1 cellular context compared by ENCODE assay signal in the genomic region with DNA sequence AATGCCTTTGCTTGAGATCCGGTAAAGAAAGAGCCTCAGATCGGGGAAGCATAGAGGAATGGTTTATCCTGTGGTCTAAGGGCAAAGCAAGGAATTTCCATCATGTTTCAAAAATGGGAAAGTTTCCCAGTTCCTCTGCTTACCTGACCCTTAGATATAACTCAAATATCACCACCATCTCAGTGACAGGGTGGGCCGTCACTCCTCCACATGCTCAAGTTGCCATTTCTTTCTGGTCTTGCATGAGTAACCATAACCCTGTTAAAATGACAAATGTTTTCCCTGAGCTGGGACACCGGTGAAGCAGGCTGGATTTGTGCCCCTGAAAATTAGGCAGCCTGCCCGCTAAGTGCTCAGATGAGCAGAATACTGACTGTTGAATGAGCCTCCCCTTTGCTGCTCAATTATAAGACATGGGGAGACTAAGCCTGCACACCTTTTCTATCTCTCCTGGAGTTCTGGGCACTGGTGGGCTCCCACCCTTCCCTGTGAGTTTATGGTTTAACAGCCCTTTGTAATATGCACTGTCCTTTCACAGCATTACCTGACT.
TF ChIP-seq lines count a peak whose summit lies in the region.

No MANE protein-coding gene starts in this region.

TF ChIP-seq in IMR-90, 13 proteins besides CTCF, POLR2A, EP300 and RAD21 (continued from another document):
- no peak for TF ChIP-seq BHLHE40 (IDR thresholded peaks at IDR 0.05; ENCODE audit: low read depth, low read length)
- TF ChIP-seq, protein P1, sequence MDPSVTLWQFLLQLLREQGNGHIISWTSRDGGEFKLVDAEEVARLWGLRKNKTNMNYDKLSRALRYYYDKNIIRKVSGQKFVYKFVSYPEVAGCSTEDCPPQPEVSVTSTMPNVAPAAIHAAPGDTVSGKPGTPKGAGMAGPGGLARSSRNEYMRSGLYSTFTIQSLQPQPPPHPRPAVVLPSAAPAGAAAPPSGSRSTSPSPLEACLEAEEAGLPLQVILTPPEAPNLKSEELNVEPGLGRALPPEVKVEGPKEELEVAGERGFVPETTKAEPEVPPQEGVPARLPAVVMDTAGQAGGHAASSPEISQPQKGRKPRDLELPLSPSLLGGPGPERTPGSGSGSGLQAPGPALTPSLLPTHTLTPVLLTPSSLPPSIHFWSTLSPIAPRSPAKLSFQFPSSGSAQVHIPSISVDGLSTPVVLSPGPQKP (IDR thresholded peaks at IDR 0.05; ENCODE audit: borderline replicate concordance, low read depth, low read length), result no peak
- no peak for TF ChIP-seq MAZ (IDR thresholded peaks at IDR 0.05; ENCODE audit: borderline replicate concordance, low read depth, low read length)
- TF ChIP-seq RCOR1 (IDR thresholded peaks at IDR 0.05; ENCODE audit: insufficient replicate concordance, low read length), result no peak
- no peak for TF ChIP-seq CEBPB (IDR thresholded peaks at IDR 0.05; ENCODE audit: low read depth, low read length)
